8 cellular contexts compared by ENCODE assay signal in genomic region chr12:47079894-47080724, GRCh38. TPM values are rescaled to one million over a fixed set of nuclear protein-coding genes. Genes with fewer than 3 reads are reported as not detected.
DNase-seq lines count a peak whose midpoint lies in the region; ATAC-seq and TF ChIP-seq lines count a peak whose summit lies in the region.

Gene AMIGO2 (minus strand): TSS chr12:47079959. CDS start chr12:47079002, 957 bp downstream.

- H3K4me1 ChIP-seq in right cardiac atrium (ENCODE audit: control insufficient read depth, insufficient read depth, low read length) (peaks cover 11% of the 10 kb centered on the region), prostate gland (replicated peaks) (no peaks in the 10 kb centered on the region)

- no peaks in the 10 kb centered on the region for H3K9me3 ChIP-seq in SK-N-MC (ENCODE audit: low read depth, low read length)
- H3K9me3 ChIP-seq in right cardiac atrium (ENCODE audit: control insufficient read depth, low read length) = no peaks in the 10 kb centered on the region
- no peaks in the 10 kb centered on the region for H3K9me3 ChIP-seq in prostate gland

- no peak for TF ChIP-seq POLR2A in prostate gland (IDR thresholded peaks at IDR 0.05)

- TF ChIP-seq CTCF in GM10266 (IDR thresholded peaks at IDR 0.05; ENCODE audit: control insufficient read depth, insufficient read depth, low read depth, missing control alignments) (no peak), prostate gland (IDR thresholded peaks at IDR 0.05) (no peak)

- ATAC-seq in HG02870 (IDR thresholded peaks at IDR 0.05; ENCODE audit: unreplicated experiment) = peak; percentile 13
- ATAC-seq in right cardiac atrium = peak; percentile 73 to 90
- ATAC-seq in HG03135 (IDR thresholded peaks at IDR 0.05; ENCODE audit: unreplicated experiment) = no peak
- ATAC-seq in HG02973 (IDR thresholded peaks at IDR 0.05; ENCODE audit: unreplicated experiment) = no peak

- DNase-seq in GM10266 (ENCODE audit: extremely low spot score) (peak; percentile 52), SK-N-MC (ENCODE audit: low read depth, low spot score) (no peak), amniotic epithelial cell (ENCODE audit: low read depth) (peak; percentile 67), right cardiac atrium (peak; percentile 83 to 88 (median 87)), prostate gland (ENCODE audit: low spot score) (peak; percentile 33)

- H3K27me3 ChIP-seq in right cardiac atrium (ENCODE audit: control insufficient read depth, insufficient read depth) (no peaks in the 10 kb centered on the region), prostate gland (replicated peaks; ENCODE audit: insufficient read depth) (no peaks in the 10 kb centered on the region)

- under 1% methylated on average over 59 of the region's 59 CpGs for WGBS in right cardiac atrium
- WGBS in prostate gland = 0% methylated on average over 36 of the region's 59 CpGs

- no peak within 1 kb of the TSS for H3K27ac ChIP-seq in SK-N-MC
- H3K27ac ChIP-seq in right cardiac atrium (ENCODE audit: low read length) = peak within 1 kb of the TSS; percentile 61
- peak within 1 kb of the TSS; percentile 77 to 80 for H3K27ac ChIP-seq in prostate gland

- no peak within 1 kb of the TSS for H3K9ac ChIP-seq in SK-N-MC (ENCODE audit: insufficient read length)

- H3K36me3 ChIP-seq in SK-N-MC (ENCODE audit: insufficient read depth, low read length) (no peaks in the 10 kb centered on the region), prostate gland (no peaks in the 10 kb centered on the region)

- intact Hi-C loops in right cardiac atrium (cut with DNase I) = no loop called here
- intact Hi-C loops in prostate gland (cut with DNase I) = loop anchor here (5.0 kb wide), 3 partner anchors 43 to 317 kb away; no protein-coding TSS in a partner anchor

- H3K4me3 ChIP-seq in SK-N-MC (peak within 1 kb of the TSS; percentile 79), right cardiac atrium (ENCODE audit: low read length) (peak within 1 kb of the TSS; percentile 90), prostate gland (peak within 1 kb of the TSS; percentile 57 to 61)

RNA-seq across cellular contexts. Expression of gene AMIGO2, which starts in this region (rescaled TPM):
- 1 to 10 TPM; 5.4 to 8.7 (median 6.9) TPM for total RNA-seq in right cardiac atrium
- 5.2 TPM for polyA plus RNA-seq in right cardiac atrium
- 10 to 100 TPM in 1 of 2 donors, 1 to 10 TPM in 1; 6.3 to 44.9 TPM for total RNA-seq in prostate gland

Comparison
In these comparisons a context has a peak if more than half of its experiments do, and no peak if none do; other contexts are left out.
1. ATAC-seq: peak in HG02870 (single experiment) and right cardiac atrium (2 of 2); none in HG03135 (single experiment) and HG02973 (single experiment).
2. Peak in every context shown above with its lines, with median percentiles within 50 percentile points of each other: H3K4me3 ChIP-seq.